In the genomic region with DNA sequence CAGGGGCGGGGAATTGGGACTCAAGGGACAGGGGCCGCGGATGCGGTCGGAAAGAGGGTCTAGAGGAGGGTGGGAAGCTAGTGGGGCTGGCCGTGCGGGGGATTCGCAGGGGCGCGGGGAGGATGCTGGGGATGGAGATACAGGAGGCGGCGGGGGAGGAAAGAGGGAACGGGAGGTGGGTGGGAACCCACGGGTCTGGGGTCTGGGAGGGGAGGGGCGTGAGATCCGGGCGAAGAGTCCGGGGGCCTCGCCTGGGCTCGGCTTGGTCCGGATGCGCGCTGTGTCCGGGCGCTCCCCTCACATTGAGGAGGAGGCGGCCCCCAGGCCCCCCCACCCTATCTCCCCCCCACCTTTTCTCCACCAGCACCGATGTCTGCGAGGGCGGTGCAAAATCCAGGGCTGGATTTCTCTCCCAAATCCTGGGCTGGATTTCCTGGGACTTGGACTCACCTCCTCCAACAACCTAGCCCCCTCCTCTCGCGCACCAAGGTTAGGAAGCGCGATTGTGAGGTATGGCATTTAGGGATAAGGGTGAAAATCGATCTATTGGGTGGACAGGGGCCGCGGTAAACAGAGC, we compare ENCODE assay signal across 8 cellular contexts. TPM values are rescaled to one million over a fixed set of nuclear protein-coding genes. Genes with fewer than 3 reads are reported as not detected.
A peak's percentile ranks its signal among the peaks of the same experiment; 100 is the strongest.
DNase-seq lines count a peak whose midpoint lies in the region; ATAC-seq and TF ChIP-seq lines count a peak whose summit lies in the region.

TSS of gene AGAP2 (minus strand) at position 82 of the 577 bp plus-strand sequence. CDS start 496 bp downstream, outside the sequence.

- H3K27me3 ChIP-seq in Panc1 (ENCODE audit: control insufficient read depth, insufficient read depth, low read length): no peaks in the 10 kb centered on the region; the same call in 1 of the 2 replicates
- peaks cover 26 to 86% (median 38%) of the 10 kb centered on the region in 4 donors for H3K27me3 ChIP-seq in esophagus squamous epithelium

- 12 to 42% methylated on average over 14 to 26 of the region's 36 CpGs for WGBS in esophagus squamous epithelium, 2 donors

- DNase-seq in Panc1 (ENCODE audit: low read depth, low spot score) (no peak), esophagus squamous epithelium (lab: John Stamatoyannopoulos, UW) (no peak), putamen (ENCODE audit: low spot score) (peak; percentile 60), foreskin melanocyte (no peak), CD14-positive monocyte (ENCODE audit: low spot score) (no peak), posterior vena cava (ENCODE audit: low spot score) (no peak)

- no peaks in the 10 kb centered on the region for H3K27me3 Mint-ChIP-seq in CD14-positive monocyte (ENCODE audit: low read depth in 3 of 3)

- H3K27ac ChIP-seq in HEK293 (ENCODE audit: extremely low read depth, low read depth, low read length) (no peak within 1 kb of the TSS; the same call in 1 of the 2 replicates), Panc1 (ENCODE audit: low read length) (no peak within 1 kb of the TSS), esophagus squamous epithelium (no peak within 1 kb of the TSS)

- H3K9me3 ChIP-seq in HEK293 (ENCODE audit: control insufficient read depth, insufficient read depth, low read depth, low read length) (no peaks in the 10 kb centered on the region), Panc1 (ENCODE audit: control insufficient read depth, insufficient read depth, low read depth, low read length) (no peaks in the 10 kb centered on the region), esophagus squamous epithelium (no peaks in the 10 kb centered on the region)

- CTCF ChIA-PET in HEK293 (lab: Yijun Ruan, JAX): interaction anchor here (0.6 to 4.8 kb wide), 4 partner anchors 14 to 284 kb away, joined by 3 to 55 read pairs (median 19); no protein-coding TSS in a partner anchor
- CTCF ChIA-PET in Panc1 (lab: Charles Lee): interaction anchor here (3.4 kb wide), 1 partner anchor 13 kb away, joined by 10 read pairs; no protein-coding TSS in a partner anchor

- ATAC-seq in Panc1 (no peak), GM19395 (IDR thresholded peaks at IDR 0.05; ENCODE audit: unreplicated experiment) (no peak)

- H3K4me3 ChIP-seq in HEK293 (ENCODE audit: low read depth, low read length) (peak within 1 kb of the TSS; percentile 37), Panc1 (ENCODE audit: low read depth in 2 of 2, low read length in 2 of 2) (peak within 1 kb of the TSS; percentile 38 to 54), esophagus squamous epithelium (peak within 1 kb of the TSS; percentile 1 to 58 (median 24))

- no peak within 1 kb of the TSS for H3K4me3 Mint-ChIP-seq in CD14-positive monocyte

- H3K4me1 ChIP-seq in HEK293 (ENCODE audit: control insufficient read depth, insufficient read depth, low read length) (peaks cover 6% of the 10 kb centered on the region; the same call in 1 of the 2 replicates), Panc1 (ENCODE audit: control insufficient read depth, insufficient read depth, low read length) (peaks cover 7% of the 10 kb centered on the region; the same call in 1 of the 2 replicates), esophagus squamous epithelium (peaks cover 25 to 52% (median 31%) of the 10 kb centered on the region in 3 donors)

- TF ChIP-seq CTCF in HEK293 (tag by site-specific recombination; IDR thresholded peaks at IDR 0.05): no peak
- no peak for TF ChIP-seq CTCF in Panc1 (IDR thresholded peaks at IDR 0.05)
- no peak for TF ChIP-seq CTCF in esophagus squamous epithelium (IDR thresholded peaks at IDR 0.05)
- TF ChIP-seq CTCF in CD14-positive monocyte (IDR thresholded peaks at IDR 0.05): no peak

- POLR2A ChIA-PET in HEK293 (lab: Yijun Ruan, JAX) (no interaction called here), Panc1 (lab: Charles Lee) (no interaction called here)

- TF ChIP-seq POLR2A in esophagus squamous epithelium (IDR thresholded peaks at IDR 0.05): no peak

- in situ Hi-C loops in Panc1 (cut with HindIII; ENCODE audit: low pct_unique_long_range_greater_than_20kb, low sequenced_read_pairs): no loop called here

- peaks cover 19 to 26% of the 10 kb centered on the region in 2 donors for H3K36me3 Mint-ChIP-seq in CD14-positive monocyte

- intact Hi-C loops in Panc1 (cut with micrococcal nuclease; ENCODE audit: unreplicated experiment) (loop anchor here (5.0 kb wide), 1 partner anchor 156 kb away; no protein-coding TSS in a partner anchor), esophagus squamous epithelium (cut with DNase I) (no loop called here), CD14-positive monocyte (cut with micrococcal nuclease) (no loop called here), posterior vena cava (cut with DNase I) (no loop called here)

- H3K36me3 ChIP-seq in HEK293 (ENCODE audit: control insufficient read depth in 2 of 2, insufficient read depth in 1 of 2, low read length in 2 of 2) (no peaks in the 10 kb centered on the region), Panc1 (ENCODE audit: control insufficient read depth, insufficient read depth, low read length) (peaks cover 3% of the 10 kb centered on the region; the same call in 1 of the 2 replicates), esophagus squamous epithelium (peaks cover 0 to 9% (median 0%) of the 10 kb centered on the region in 3 donors)

- H3K9me3 Mint-ChIP-seq in CD14-positive monocyte: no peaks in the 10 kb centered on the region

- no TSS peak for BruUV-seq in Panc1 (replicated peaks; lab: Mats Ljungman, UMichigan)

- H3K4me1 Mint-ChIP-seq in CD14-positive monocyte: peaks cover 35% of the 10 kb centered on the region

- H3K27ac Mint-ChIP-seq in CD14-positive monocyte: peak within 1 kb of the TSS in 1 of 7 donors; percentile 62

TF ChIP-seq in HEK293, 187 proteins besides CTCF, POLR2A, EP300 and RAD21 (continues in another document):
- no peak for TF ChIP-seq ZNF341 (tag by site-specific recombination; IDR thresholded peaks at IDR 0.05; ENCODE audit: low read depth)
- TF ChIP-seq ZNF677 (tag by site-specific recombination; IDR thresholded peaks at IDR 0.05): no peak
- TF ChIP-seq ZNF768 (tag by site-specific recombination; IDR thresholded peaks at IDR 0.05): no peak
- TF ChIP-seq, protein P1, sequence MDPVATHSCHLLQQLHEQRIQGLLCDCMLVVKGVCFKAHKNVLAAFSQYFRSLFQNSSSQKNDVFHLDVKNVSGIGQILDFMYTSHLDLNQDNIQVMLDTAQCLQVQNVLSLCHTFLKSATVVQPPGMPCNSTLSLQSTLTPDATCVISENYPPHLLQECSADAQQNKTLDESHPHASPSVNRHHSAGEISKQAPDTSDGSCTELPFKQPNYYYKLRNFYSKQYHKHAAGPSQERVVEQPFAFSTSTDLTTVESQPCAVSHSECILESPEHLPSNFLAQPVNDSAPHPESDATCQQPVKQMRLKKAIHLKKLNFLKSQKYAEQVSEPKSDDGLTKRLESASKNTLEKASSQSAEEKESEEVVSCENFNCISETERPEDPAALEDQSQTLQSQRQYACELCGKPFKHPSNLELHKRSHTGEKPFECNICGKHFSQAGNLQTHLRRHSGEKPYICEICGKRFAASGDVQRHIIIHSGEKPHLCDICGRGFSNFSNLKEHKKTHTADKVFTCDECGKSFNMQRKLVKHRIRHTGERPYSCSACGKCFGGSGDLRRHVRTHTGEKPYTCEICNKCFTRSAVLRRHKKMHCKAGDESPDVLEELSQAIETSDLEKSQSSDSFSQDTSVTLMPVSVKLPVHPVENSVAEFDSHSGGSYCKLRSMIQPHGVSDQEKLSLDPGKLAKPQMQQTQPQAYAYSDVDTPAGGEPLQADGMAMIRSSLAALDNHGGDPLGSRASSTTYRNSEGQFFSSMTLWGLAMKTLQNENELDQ (tag by site-specific recombination; IDR thresholded peaks at IDR 0.05; ENCODE audit: low read depth): no peak
- no peak for TF ChIP-seq ZNF571 (tag by site-specific recombination; IDR thresholded peaks at IDR 0.05)
- TF ChIP-seq ZNF449 (tag by site-specific recombination; IDR thresholded peaks at IDR 0.05): no peak
- TF ChIP-seq, protein P2, sequence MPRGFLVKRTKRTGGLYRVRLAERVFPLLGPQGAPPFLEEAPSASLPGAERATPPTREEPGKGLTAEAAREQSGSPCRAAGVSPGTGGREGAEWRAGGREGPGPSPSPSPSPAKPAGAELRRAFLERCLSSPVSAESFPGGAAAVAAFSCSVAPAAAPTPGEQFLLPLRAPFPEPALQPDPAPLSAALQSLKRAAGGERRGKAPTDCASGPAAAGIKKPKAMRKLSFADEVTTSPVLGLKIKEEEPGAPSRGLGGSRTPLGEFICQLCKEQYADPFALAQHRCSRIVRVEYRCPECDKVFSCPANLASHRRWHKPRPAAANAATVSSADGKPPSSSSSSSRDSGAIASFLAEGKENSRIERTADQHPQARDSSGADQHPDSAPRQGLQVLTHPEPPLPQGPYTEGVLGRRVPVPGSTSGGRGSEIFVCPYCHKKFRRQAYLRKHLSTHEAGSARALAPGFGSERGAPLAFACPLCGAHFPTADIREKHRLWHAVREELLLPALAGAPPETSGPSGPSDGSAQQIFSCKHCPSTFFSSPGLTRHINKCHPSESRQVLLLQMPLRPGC (tag by site-specific recombination; IDR thresholded peaks at IDR 0.05): no peak
- no peak for TF ChIP-seq HOXA7 (CRISPR knock-in tag; IDR thresholded peaks at IDR 0.05; ENCODE audit: borderline replicate concordance)
- TF ChIP-seq, protein P3, sequence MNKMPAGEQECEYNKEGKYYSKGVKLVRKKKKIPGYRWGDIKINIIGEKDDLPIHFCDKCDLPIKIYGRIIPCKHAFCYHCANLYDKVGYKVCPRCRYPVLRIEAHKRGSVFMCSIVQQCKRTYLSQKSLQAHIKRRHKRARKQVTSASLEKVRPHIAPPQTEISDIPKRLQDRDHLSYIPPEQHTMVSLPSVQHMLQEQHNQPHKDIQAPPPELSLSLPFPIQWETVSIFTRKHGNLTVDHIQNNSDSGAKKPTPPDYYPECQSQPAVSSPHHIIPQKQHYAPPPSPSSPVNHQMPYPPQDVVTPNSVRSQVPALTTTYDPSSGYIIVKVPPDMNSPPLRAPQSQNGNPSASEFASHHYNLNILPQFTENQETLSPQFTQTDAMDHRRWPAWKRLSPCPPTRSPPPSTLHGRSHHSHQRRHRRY (tag by site-specific recombination; IDR thresholded peaks at IDR 0.05): no peak
- peak; percentile 57; the same call in 1 of the 2 replicates for TF ChIP-seq ZNF629 (tag by site-specific recombination; IDR thresholded peaks at IDR 0.05)

RNA-seq across cellular contexts. Expression of gene AGAP2, which starts in this region (rescaled TPM):
- 0.49 TPM for total RNA-seq in Panc1 (2021; ENCODE audit: unreplicated experiment)
- 1.2 TPM for polyA plus RNA-seq in Panc1 (2012; ENCODE audit: insufficient read length)
- 1 to 10 TPM in 3 of 4 donors, under 1 TPM in 1; 0.88 to 2.3 (median 1.3) TPM for total RNA-seq in esophagus squamous epithelium
- polyA plus RNA-seq in CD14-positive monocyte: under 1 TPM; 0.20 to 0.65 TPM
- 1 to 10 TPM; 1.8 to 2.2 TPM for total RNA-seq in posterior vena cava
